24 cellular contexts compared by ENCODE assay signal in genomic region chr1:182280521-182280920, GRCh38.
DNase-seq lines count a peak whose midpoint lies in the region.
"Had no signal": no experiment of that assay in that cellular context is flagged by ENCODE, and none has a peak within 500 bp of the region (broad histone marks: within the 10 kb centered on the region; RNA-seq: fewer than 3 reads in every experiment).

No MANE protein-coding gene starts in this region.

- H3K9ac ChIP-seq in mesendoderm (ENCODE audit: low read length), result no peak overlapping the region

- no peak overlapping the region for H2BK15ac ChIP-seq in mesendoderm (replicated peaks; ENCODE audit: low read depth)

- no peak overlapping the region for H3K4me2 ChIP-seq in mesendoderm (ENCODE audit: low read length)

- H4K5ac ChIP-seq in mesendoderm (ENCODE audit: low read length), result no peak overlapping the region

- no peak overlapping the region for H4K8ac ChIP-seq in mesendoderm (ENCODE audit: low read depth, low read length)

- no peak overlapping the region for H2AK5ac ChIP-seq in mesendoderm (ENCODE audit: low read length)

- H3K79me2 ChIP-seq in mesendoderm (ENCODE audit: control insufficient read depth, insufficient read depth, low read length), result no peaks in the 10 kb centered on the region

- DNase-seq in DMS79 treated with DMSO at 0.1 percent for 48 hours (lab: John Stamatoyannopoulos, UW), result peak; percentile 15
- no peak for DNase-seq in DMS79 (lab: John Stamatoyannopoulos, UW)
- peak; percentile 26 to 29 for DNase-seq in NCI-H187 (lab: John Stamatoyannopoulos, UW)
- DNase-seq in retina, result peak; percentile 67
- no peak for DNase-seq in NCI-H1436 (lab: John Stamatoyannopoulos, UW)
- no peak for DNase-seq in mesendoderm
- DNase-seq in NCI-H1436 treated with DMSO at 0.1 percent for 48 hours (lab: John Stamatoyannopoulos, UW), result no peak
- DNase-seq: activated CD4-positive, alpha-beta T cell treated with anti-CD3 and anti-CD28 coated beads for 1 hour; activated CD8-positive, alpha-beta T cell treated with anti-CD3 and anti-CD28 coated beads for 36 hours; activated naive CD4-positive, alpha-beta T cell treated with anti-CD3 and anti-CD28 coated beads, Interleukin-2, amount 10 ng/mL, durations not matched to agents 7 days and 5 days; adrenal gland; CD4-positive, CD25-positive, alpha-beta regulatory T cell; KG1; MG63; natural killer cell; NCI-H2081 treated with DMSO at 0.1 percent for 48 hours; SIG-M5; stimulated activated CD4-positive, alpha-beta T cell treated with anti-CD3 and anti-CD28 coated beads, Interleukin-4, amount 100 ng/mL, for 24 hours; upper lobe of left lung had no signal

- H3K18ac ChIP-seq in mesendoderm (ENCODE audit: low read length), result no peak overlapping the region

- H3K79me1 ChIP-seq in mesendoderm (ENCODE audit: low read length), result no peaks in the 10 kb centered on the region

- peaks cover 5% of the 10 kb centered on the region for H3K4me1 ChIP-seq in mesendoderm (ENCODE audit: control insufficient read depth, low read depth, low read length)
- H3K4me1 ChIP-seq: adrenal gland, gastrocnemius medialis had no signal

- H3K4me3 ChIP-seq in mesendoderm (ENCODE audit: low read length), result no peak overlapping the region
- H3K4me3 ChIP-seq: adrenal gland, gastrocnemius medialis, GM12878, lung, MG63, mucosa of descending colon, upper lobe of left lung had no signal

- WGBS in mesendoderm (ENCODE audit: extremely low coverage, insufficient coverage, low lambda C conversion rate), result no CpG with 5 or more reads among the region's 3 CpGs

- H3K56ac ChIP-seq in mesendoderm (ENCODE audit: low read length), result no peak overlapping the region

- H3K27ac ChIP-seq in angular gyrus (ENCODE audit: low read depth, low read length), result peak overlapping the region; percentile 97
- no peak overlapping the region for H3K27ac ChIP-seq in mesendoderm (ENCODE audit: low read depth, low read length)
- H3K27ac ChIP-seq: adrenal gland, upper lobe of left lung had no signal

- H2BK5ac ChIP-seq in mesendoderm (ENCODE audit: low read length), result no peak overlapping the region

- H3K23ac ChIP-seq in mesendoderm (ENCODE audit: low read length), result no peak overlapping the region

- H2BK120ac ChIP-seq in mesendoderm (ENCODE audit: low read depth, low read length), result no peak overlapping the region

- no peak overlapping the region for H3K4ac ChIP-seq in mesendoderm (ENCODE audit: low read depth, low read length)

- H3K27me3 ChIP-seq in mesendoderm (ENCODE audit: insufficient read depth, low read length, poor library complexity), result no peaks in the 10 kb centered on the region
- H3K27me3 ChIP-seq: adrenal gland, gastrocnemius medialis, MG63, upper lobe of left lung had no signal

- H3K36me3 ChIP-seq in mesendoderm (ENCODE audit: control insufficient read depth, insufficient read depth, low read length), result no peaks in the 10 kb centered on the region
- H3K36me3 ChIP-seq: adrenal gland, gastrocnemius medialis, MG63, upper lobe of left lung had no signal

Comparison
In these comparisons a context has a peak if more than half of its experiments do, and no peak if none do; other contexts are left out.
1. DNase-seq: peak in DMS79 treated with DMSO at 0.1 percent for 48 hours (single experiment), NCI-H187 (2 of 2) and retina (single experiment); none in DMS79 (single experiment), NCI-H1436 (single experiment), mesendoderm (single experiment) and NCI-H1436 treated with DMSO at 0.1 percent for 48 hours (single experiment).